8 cellular contexts compared by ENCODE assay signal in the genomic region with DNA sequence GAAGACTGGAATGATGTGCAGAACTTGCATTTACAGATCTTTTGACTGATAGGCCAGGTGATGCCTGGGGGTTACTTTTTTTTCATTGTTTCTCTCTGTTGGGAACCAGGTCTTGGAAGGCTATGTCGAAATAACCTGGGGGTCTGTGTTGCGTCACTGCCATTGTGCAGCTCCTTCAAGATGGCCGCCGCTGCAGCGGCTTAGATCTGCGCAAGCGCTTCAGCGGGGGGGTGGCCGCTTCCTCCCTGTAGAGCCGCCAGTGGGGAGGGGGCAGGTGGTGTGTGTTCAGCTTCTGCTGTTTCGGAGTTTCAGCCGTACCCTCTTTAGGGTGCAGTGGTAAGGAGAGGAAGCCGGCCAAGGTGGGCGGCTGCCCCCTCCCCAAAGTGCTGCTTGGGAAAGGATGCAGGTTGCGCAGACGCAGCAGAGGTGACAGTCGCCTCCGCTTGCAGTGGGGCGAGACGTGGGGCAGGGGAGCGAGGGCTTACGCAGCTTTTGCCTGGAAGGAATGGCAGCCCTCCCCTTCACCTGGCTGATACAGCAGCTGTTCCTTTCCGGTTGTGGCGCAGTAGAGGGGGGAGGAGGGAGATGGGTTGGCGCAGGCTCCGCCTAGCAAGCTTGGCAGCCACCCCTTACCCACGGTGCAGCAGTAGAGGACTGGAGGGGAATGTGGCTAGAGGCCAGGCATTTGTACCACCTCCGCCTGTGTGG. TPM values are rescaled to one million over a fixed set of nuclear protein-coding genes. Genes with fewer than 3 reads are reported as not detected.
A peak's percentile ranks its signal among the peaks of the same experiment; 100 is the strongest.
DNase-seq lines count a peak whose midpoint lies in the region; ATAC-seq and TF ChIP-seq lines count a peak whose summit lies in the region.

No MANE protein-coding gene starts in this region.

- no peaks in the 10 kb centered on the region for H3K9me3 ChIP-seq in NT2/D1 (ENCODE audit: insufficient read depth, low read length)
- peaks cover 0 to 28% (median 0%) of the 10 kb centered on the region in 3 donors for H3K9me3 ChIP-seq in esophagus squamous epithelium

- peaks cover 7 to 20% of the 10 kb centered on the region in 2 donors for H3K36me3 Mint-ChIP-seq in activated T-cell treated with anti-CD3 and anti-CD28 coated beads, Interleukin-2, amount 50 U/mL, for 72 hours (ENCODE audit: insufficient read depth in 2 of 2)
- H3K36me3 Mint-ChIP-seq in naive B cell: peaks cover 0 to 9% of the 10 kb centered on the region in 2 donors
- no peaks in the 10 kb centered on the region for H3K36me3 Mint-ChIP-seq in stimulated activated memory B cell treated with anti-CD40 and anti-IgM and Interleukin-4, amounts not matched to agents 10 μg/mL and 1 μg/mL and 100 μg/mL, for 72 hours

- WGBS in esophagus squamous epithelium, 2 donors: 56 to 59% methylated on average over 13 to 25 of the region's 28 CpGs

- H3K36me3 ChIP-seq in NT2/D1 (ENCODE audit: insufficient read depth, insufficient read length, low read length) (peaks cover 21% of the 10 kb centered on the region), esophagus squamous epithelium (no peaks in the 10 kb centered on the region)

- H3K27me3 ChIP-seq in NT2/D1 (ENCODE audit: insufficient read depth, insufficient read length) (no peaks in the 10 kb centered on the region), esophagus squamous epithelium (no peaks in the 10 kb centered on the region)

- peak overlapping the region; percentile 98 for H3K9ac ChIP-seq in NT2/D1 (ENCODE audit: insufficient read length, low read depth)

- H3K27ac ChIP-seq in esophagus squamous epithelium: peak overlapping the region; percentile 71 to 94 (median 90)

- intact Hi-C loops in esophagus squamous epithelium (cut with DNase I): no loop called here

- H3K9me3 Mint-ChIP-seq in activated T-cell treated with anti-CD3 and anti-CD28 coated beads, Interleukin-2, amount 50 U/mL, for 72 hours: peaks cover 0 to 2% of the 10 kb centered on the region in 2 donors
- H3K9me3 Mint-ChIP-seq in naive B cell: peaks cover 0 to 17% (median 9%) of the 10 kb centered on the region in 7 donors
- H3K9me3 Mint-ChIP-seq in stimulated activated memory B cell treated with anti-CD40 and anti-IgM and Interleukin-4, amounts not matched to agents 10 μg/mL and 1 μg/mL and 100 μg/mL, for 72 hours: peaks cover 7% of the 10 kb centered on the region

- H3K4me1 ChIP-seq in NT2/D1 (ENCODE audit: insufficient read depth, insufficient read length) (no peaks in the 10 kb centered on the region), esophagus squamous epithelium (peaks cover 0 to 12% (median 3%) of the 10 kb centered on the region in 3 donors)

- peak in 1 of 4 donors; percentile 33 for TF ChIP-seq POLR2A in esophagus squamous epithelium (IDR thresholded peaks at IDR 0.05)

- TF ChIP-seq CTCF in esophagus squamous epithelium (IDR thresholded peaks at IDR 0.05): no peak

- H3K27ac Mint-ChIP-seq in activated T-cell treated with anti-CD3 and anti-CD28 coated beads, Interleukin-2, amount 50 U/mL, for 72 hours: peak overlapping the region; percentile 79
- H3K27ac Mint-ChIP-seq in naive B cell: peak overlapping the region; percentile 72 to 95 (median 91)
- peak overlapping the region; percentile 91 for H3K27ac Mint-ChIP-seq in stimulated activated memory B cell treated with anti-CD40 and anti-IgM and Interleukin-4, amounts not matched to agents 10 μg/mL and 1 μg/mL and 100 μg/mL, for 72 hours

- no peaks in the 10 kb centered on the region for H3K27me3 Mint-ChIP-seq in activated T-cell treated with anti-CD3 and anti-CD28 coated beads, Interleukin-2, amount 50 U/mL, for 72 hours (ENCODE audit: low read depth)
- H3K27me3 Mint-ChIP-seq in naive B cell: peaks cover 0 to 4% (median 0%) of the 10 kb centered on the region in 3 donors
- no peaks in the 10 kb centered on the region for H3K27me3 Mint-ChIP-seq in stimulated activated memory B cell treated with anti-CD40 and anti-IgM and Interleukin-4, amounts not matched to agents 10 μg/mL and 1 μg/mL and 100 μg/mL, for 72 hours

- peak; percentile 87 for DNase-seq in AG20443 (ENCODE audit: low spot score)
- DNase-seq in NT2/D1 (ENCODE audit: low read depth, low spot score): peak; percentile 59
- peak; percentile 59 to 71 for DNase-seq in activated T-cell treated with anti-CD3 and anti-CD28 coated beads, Interleukin-2, amount 50 U/mL, for 72 hours
- no peak for DNase-seq in esophagus squamous epithelium (lab: John Stamatoyannopoulos, UW)
- peak; percentile 62 for DNase-seq in naive B cell

- ATAC-seq in GM19035 (IDR thresholded peaks at IDR 0.05; ENCODE audit: unreplicated experiment): peak; percentile 75
- ATAC-seq in HG03439 (IDR thresholded peaks at IDR 0.05; ENCODE audit: unreplicated experiment): peak; percentile 66
- peak; percentile 75 to 77 for ATAC-seq in activated T-cell treated with anti-CD3 and anti-CD28 coated beads, Interleukin-2, amount 50 U/mL, for 72 hours (replicated peaks in 1 of 2)
- ATAC-seq in naive B cell (ENCODE audit: low read depth in 2 of 2): peak; percentile 70 to 76
- peak; percentile 83 for ATAC-seq in stimulated activated memory B cell treated with anti-CD40 and anti-IgM and Interleukin-4, amounts not matched to agents 10 μg/mL and 1 μg/mL and 100 μg/mL, for 72 hours

- peak overlapping the region; percentile 87 to 91 for H3K4me3 Mint-ChIP-seq in activated T-cell treated with anti-CD3 and anti-CD28 coated beads, Interleukin-2, amount 50 U/mL, for 72 hours
- peak overlapping the region; percentile 85 to 99 (median 94) for H3K4me3 Mint-ChIP-seq in naive B cell
- H3K4me3 Mint-ChIP-seq in stimulated activated memory B cell treated with anti-CD40 and anti-IgM and Interleukin-4, amounts not matched to agents 10 μg/mL and 1 μg/mL and 100 μg/mL, for 72 hours: peak overlapping the region; percentile 89

- peaks cover 8% of the 10 kb centered on the region for H3K4me1 Mint-ChIP-seq in activated T-cell treated with anti-CD3 and anti-CD28 coated beads, Interleukin-2, amount 50 U/mL, for 72 hours (ENCODE audit: low read depth)
- H3K4me1 Mint-ChIP-seq in naive B cell: peaks cover 8 to 34% (median 19%) of the 10 kb centered on the region in 3 donors
- H3K4me1 Mint-ChIP-seq in stimulated activated memory B cell treated with anti-CD40 and anti-IgM and Interleukin-4, amounts not matched to agents 10 μg/mL and 1 μg/mL and 100 μg/mL, for 72 hours: peaks cover 19% of the 10 kb centered on the region

- H3K4me3 ChIP-seq in NT2/D1 (ENCODE audit: insufficient read length, low read depth) (peak overlapping the region; percentile 99), esophagus squamous epithelium (peak overlapping the region; percentile 49 to 82 (median 72))

RNA-seq across cellular contexts. Expression of a gene that starts 1.5 kb away (rescaled TPM):
- total RNA-seq in activated T-cell treated with anti-CD3 and anti-CD28 coated beads, Interleukin-2, amount 50 U/mL, for 72 hours: 10 to 100 TPM; 86.0 to 96.1 TPM
- total RNA-seq in esophagus squamous epithelium: 10 to 100 TPM; 14.7 to 53.8 (median 35.0) TPM
- 100 to 1,000 TPM; 227 to 387 (median 297) TPM for polyA plus RNA-seq in naive B cell (ENCODE audit: low read depth in 6 of 6)

RNA-seq across cellular contexts. Expression of a gene that starts 1.5 kb away (rescaled TPM):
- total RNA-seq in activated T-cell treated with anti-CD3 and anti-CD28 coated beads, Interleukin-2, amount 50 U/mL, for 72 hours: 10 to 100 TPM in 1 of 2 donors, 1 to 10 TPM in 1; 7.5 to 21.0 TPM
- total RNA-seq in esophagus squamous epithelium: 1 to 10 TPM in 1 of 4 donors, under 1 TPM in 1, not detected in 2; 0.61 to 3.1 TPM
- 10 to 100 TPM; 17.7 to 45.5 (median 20.5) TPM for polyA plus RNA-seq in naive B cell (ENCODE audit: low read depth in 6 of 6)
